In genomic region chr3:66121288-66121687, GRCh38 we compare ENCODE assay signal across 22 cellular contexts.
DNase-seq lines count a peak whose midpoint lies in the region; ATAC-seq lines count a peak whose summit lies in the region.
"Had no signal": no experiment of that assay in that cellular context is flagged by ENCODE, and none has a peak within 500 bp of the region (broad histone marks: within the 10 kb centered on the region; RNA-seq: fewer than 3 reads in every experiment).

No MANE protein-coding gene starts in this region.

- no peaks in the 10 kb centered on the region for H3K9me3 ChIP-seq in GM23248 (ENCODE audit: low read depth)
- H3K9me3 ChIP-seq: breast epithelium, prostate gland had no signal

- no peak overlapping the region for H3K9ac ChIP-seq in GM23248

- 70 to 73% methylated on average over 6 of the region's 6 CpGs for WGBS in GM23248 (ENCODE audit: low coverage in 1 of 2, low lambda C conversion rate in 2 of 2, missing lambda C conversion rate in 2 of 2), 2 experiments

- peaks cover 15% of the 10 kb centered on the region for H3K4me1 ChIP-seq in GM23248 (ENCODE audit: insufficient read depth)
- H3K4me1 ChIP-seq: breast epithelium, prostate gland had no signal

- H3K27ac ChIP-seq in GM23248: no peak overlapping the region
- H3K27ac ChIP-seq: breast epithelium, prostate gland, RWPE1 had no signal

- H3K79me2 ChIP-seq in GM23248 (ENCODE audit: insufficient read depth): no peaks in the 10 kb centered on the region

- ATAC-seq in HG03045 (IDR thresholded peaks at IDR 0.05; ENCODE audit: unreplicated experiment): no peak
- ATAC-seq in Right ventricle myocardium superior (ENCODE audit: poor library complexity): no peak

- H3K9me2 ChIP-seq in GM23248 (ENCODE audit: insufficient read depth): no peaks in the 10 kb centered on the region

- H4K20me1 ChIP-seq in GM23248 (ENCODE audit: insufficient read depth): no peaks in the 10 kb centered on the region

- H3K27me3 ChIP-seq in GM23248 (replicated peaks; ENCODE audit: insufficient read depth): no peaks in the 10 kb centered on the region
- H3K27me3 ChIP-seq: breast epithelium had no signal

- no peaks in the 10 kb centered on the region for H3K36me3 ChIP-seq in GM23248 (ENCODE audit: low read depth)
- H3K36me3 ChIP-seq: breast epithelium, prostate gland had no signal

- in situ Hi-C loops in GM23248 (cut with MboI): no loop called here

- no peak overlapping the region for H3K4me2 ChIP-seq in GM23248 (ENCODE audit: unreplicated experiment)

- intact Hi-C loops in Right ventricle myocardium superior (cut with DNase I): no loop called here

- no peak overlapping the region for H3K4me3 ChIP-seq in GM23248
- H3K4me3 ChIP-seq: breast epithelium, prostate gland had no signal

- peak; percentile 20 for DNase-seq in AG08396 (ENCODE audit: low spot score)
- peak; percentile 46 for DNase-seq in GM23248
- DNase-seq in amniotic epithelial cell (ENCODE audit: low read depth): peak; percentile 64
- DNase-seq in fibroblast of the conjunctiva (ENCODE audit: low read depth): peak; percentile 12
- no peak for DNase-seq in NCI-H2081 (lab: John Stamatoyannopoulos, UW)
- DNase-seq in MV-4-11 (lab: John Stamatoyannopoulos, UW): no peak
- DNase-seq in Right ventricle myocardium superior: no peak
- DNase-seq: activated CD4-positive, alpha-beta T cell treated with anti-CD3 and anti-CD28 coated beads, Interleukin-2, amount 50 U/mL, for 48 hours; activated CD4-positive, CD25-positive, alpha-beta regulatory T cell; CD4-positive, alpha-beta memory T cell; cortex of kidney; DMS153; endodermal cell; MM.1S; NCI-H1436; NCI-H510A; NK-92 treated with Interleukin-12 subunit alpha and Interleukin-12 subunit beta, amount 100 ng/mL, for 24 hours; T-helper 9 cell had no signal

- H3F3A ChIP-seq in GM23248 (ENCODE audit: insufficient read depth): peaks cover 16% of the 10 kb centered on the region

- no peak overlapping the region for H2AFZ ChIP-seq in GM23248

Comparison
In these comparisons a context has a peak if more than half of its experiments do, and no peak if none do; other contexts are left out.
1. DNase-seq: peak in AG08396 (single experiment), GM23248 (single experiment), amniotic epithelial cell (single experiment) and fibroblast of the conjunctiva (single experiment); none in NCI-H2081 (0 of 2), MV-4-11 (single experiment) and Right ventricle myocardium superior (single experiment).